ENCODE assay signal across 25 cellular contexts in genomic region chr3:23961064-23961463, GRCh38. TPM values are rescaled to one million over a fixed set of nuclear protein-coding genes. Genes with fewer than 3 reads are reported as not detected.
DNase-seq lines count a peak whose midpoint lies in the region; ATAC-seq and TF ChIP-seq lines count a peak whose summit lies in the region.
"Had no signal": no experiment of that assay in that cellular context is flagged by ENCODE, and none has a peak within 500 bp of the region (broad histone marks: within the 10 kb centered on the region; RNA-seq: fewer than 3 reads in every experiment).

No MANE protein-coding gene starts in this region.

- DNase-seq in mammary epithelial cell (peak; percentile 80), MCF 10A (ENCODE audit: unreplicated experiment) (no peak), chondrocyte (ENCODE audit: low spot score) (no peak), kidney tubule cell (ENCODE audit: low spot score) (peak; percentile 59), Karpas-422 (no peak), NCI-H128 (lab: John Stamatoyannopoulos, UW; ENCODE audit: unreplicated experiment) (no peak)
- DNase-seq: ACHN; activated B cell treated with CpG ODN at 0.5 μM for 24 hours; activated CD4-positive, alpha-beta T cell treated with anti-CD3 and anti-CD28 coated beads, Interleukin-2, amount 50 U/mL, for 1 hour; activated CD8-positive, alpha-beta memory T cell treated with anti-CD3 and anti-CD28 coated beads, Interleukin-2, amount 10 ng/mL, durations not matched to agents 7 days and 5 days; activated naive CD4-positive, alpha-beta T cell treated with anti-CD3 and anti-CD28 coated beads for 36 hours; adrenal gland; erythroblast; mesenchymal stem cell; NCI-H1092; NCI-H345; PC-9; SHP77 had no signal

- no peak overlapping the region for H2AFZ ChIP-seq in mammary epithelial cell (ENCODE audit: low read depth, low read length)
- H2AFZ ChIP-seq in Karpas-422 (ENCODE audit: low read length) = no peak overlapping the region
- H2AFZ ChIP-seq: PC-9 had no signal

- no peaks in the 10 kb centered on the region for H3K27me3 ChIP-seq in mammary epithelial cell (ENCODE audit: insufficient read depth, low read length)
- H3K27me3 ChIP-seq in Karpas-422 (ENCODE audit: low read length) = no peaks in the 10 kb centered on the region
- H3K27me3 ChIP-seq: adrenal gland had no signal

- intact Hi-C loops in mammary epithelial cell (cut with micrococcal nuclease) = no loop called here
- intact Hi-C loops in MCF 10A (cut with micrococcal nuclease) = no loop called here

- H3K27ac Mint-ChIP-seq in MCF 10A (ENCODE audit: low read depth, unreplicated experiment) = no peak overlapping the region
- H3K27ac Mint-ChIP-seq in chondrocyte (ENCODE audit: unreplicated experiment) = peak overlapping the region; percentile 8
- H3K27ac Mint-ChIP-seq: activated B cell treated with CpG ODN at 0.5 μM for 24 hours; activated CD8-positive, alpha-beta memory T cell treated with anti-CD3 and anti-CD28 coated beads, Interleukin-2, amount 10 ng/mL, durations not matched to agents 7 days and 5 days; activated naive CD4-positive, alpha-beta T cell treated with anti-CD3 and anti-CD28 coated beads for 36 hours; activated T-helper 1 cell treated with anti-CD3 and anti-CD28 coated beads, Interleukin-12 subunit alpha, Interleukin-12 subunit beta, Interleukin-2, Interleukin-4 antibody, amounts not matched to agents 30 ng/mL and 10 ng/mL and 1 ng/mL, durations not matched to agents 14 hours and 24 hours and 36 hours; brain; stimulated activated naive CD8-positive, alpha-beta T cell treated with anti-CD3 and anti-CD28 coated beads, Interleukin-15, Interleukin-2, amounts not matched to agents 100 ng/mL and 50 ng/mL, for 24 hours had no signal

- H3K4me1 ChIP-seq in mammary epithelial cell (ENCODE audit: insufficient read depth, low read length) = peaks cover 23% of the 10 kb centered on the region
- H3K4me1 ChIP-seq in Karpas-422 (ENCODE audit: low read length) = no peaks in the 10 kb centered on the region
- H3K4me1 ChIP-seq: prostate gland had no signal

- CTCF ChIA-PET in mammary epithelial cell (lab: Charles Lee; ENCODE audit: low non-redundant PET) = no interaction called here
- CTCF ChIA-PET in MCF 10A (lab: Yijun Ruan, JAX) = interaction anchor here (0.6 to 0.7 kb wide), 3 partner anchors 173 to 719 kb away, joined by 3 to 7 read pairs (median 4); no protein-coding TSS in a partner anchor

- H3K36me3 ChIP-seq in mammary epithelial cell (ENCODE audit: insufficient read depth, low read length) (peaks cover 5% of the 10 kb centered on the region), Karpas-422 (ENCODE audit: insufficient read depth, low read length) (no peaks in the 10 kb centered on the region)
- H3K36me3 ChIP-seq: prostate gland had no signal

- no peak overlapping the region for H3K4me3 Mint-ChIP-seq in MCF 10A (ENCODE audit: unreplicated experiment)
- no peak overlapping the region for H3K4me3 Mint-ChIP-seq in chondrocyte (ENCODE audit: unreplicated experiment)
- H3K4me3 Mint-ChIP-seq: activated B cell treated with CpG ODN at 0.5 μM for 24 hours; activated CD8-positive, alpha-beta memory T cell treated with anti-CD3 and anti-CD28 coated beads, Interleukin-2, amount 10 ng/mL, durations not matched to agents 7 days and 5 days; activated naive CD4-positive, alpha-beta T cell treated with anti-CD3 and anti-CD28 coated beads for 36 hours; activated T-helper 1 cell treated with anti-CD3 and anti-CD28 coated beads, Interleukin-12 subunit alpha, Interleukin-12 subunit beta, Interleukin-2, Interleukin-4 antibody, amounts not matched to agents 30 ng/mL and 10 ng/mL and 1 ng/mL, durations not matched to agents 14 hours and 24 hours and 36 hours; brain; stimulated activated naive CD8-positive, alpha-beta T cell treated with anti-CD3 and anti-CD28 coated beads, Interleukin-15, Interleukin-2, amounts not matched to agents 100 ng/mL and 50 ng/mL, for 24 hours had no signal

- BruUV-seq in mammary epithelial cell (replicated peaks; lab: Mats Ljungman, UMichigan) = no TSS peak
- no TSS peak for BruUV-seq in MCF 10A (replicated peaks; lab: Mats Ljungman, UMichigan)

- peaks cover 19% of the 10 kb centered on the region for H3K79me2 ChIP-seq in mammary epithelial cell (ENCODE audit: insufficient read depth, low read length)
- H3K79me2 ChIP-seq in Karpas-422 (ENCODE audit: low read length) = no peaks in the 10 kb centered on the region

- H3K27ac ChIP-seq in mammary epithelial cell (ENCODE audit: insufficient read depth, low read depth, low read length) (peak overlapping the region; percentile 18), Karpas-422 (ENCODE audit: low read length) (no peak overlapping the region)
- H3K27ac ChIP-seq: adrenal gland, PC-9, prostate gland, thoracic aorta had no signal

- no peaks in the 10 kb centered on the region for H3K9me2 ChIP-seq in Karpas-422 (replicated peaks; ENCODE audit: insufficient read depth, low read length)

- H3K9me3 ChIP-seq in mammary epithelial cell (replicated peaks; ENCODE audit: insufficient read depth, low read length) = no peaks in the 10 kb centered on the region
- H3K9me3 ChIP-seq in Karpas-422 (ENCODE audit: low read length) = no peaks in the 10 kb centered on the region
- H3K9me3 ChIP-seq: adrenal gland, prostate gland, thoracic aorta had no signal

- H3K9me3 Mint-ChIP-seq in MCF 10A (ENCODE audit: unreplicated experiment) = no peaks in the 10 kb centered on the region
- H3K9me3 Mint-ChIP-seq in chondrocyte (ENCODE audit: low read depth) = no peaks in the 10 kb centered on the region
- H3K9me3 Mint-ChIP-seq: activated B cell treated with CpG ODN at 0.5 μM for 24 hours; activated naive CD4-positive, alpha-beta T cell treated with anti-CD3 and anti-CD28 coated beads for 36 hours; activated T-helper 1 cell treated with anti-CD3 and anti-CD28 coated beads, Interleukin-12 subunit alpha, Interleukin-12 subunit beta, Interleukin-2, Interleukin-4 antibody, amounts not matched to agents 30 ng/mL and 10 ng/mL and 1 ng/mL, durations not matched to agents 14 hours and 24 hours and 36 hours; brain; stimulated activated naive CD8-positive, alpha-beta T cell treated with anti-CD3 and anti-CD28 coated beads, Interleukin-15, Interleukin-2, amounts not matched to agents 100 ng/mL and 50 ng/mL, for 24 hours had no signal

- no peak for ATAC-seq in GM21528 (IDR thresholded peaks at IDR 0.05; ENCODE audit: low FRiP score, unreplicated experiment)
- ATAC-seq: activated CD8-positive, alpha-beta memory T cell treated with anti-CD3 and anti-CD28 coated beads, Interleukin-2, amount 10 ng/mL, durations not matched to agents 7 days and 5 days; HepG2 had no signal

- no peaks in the 10 kb centered on the region for H4K20me1 ChIP-seq in mammary epithelial cell (ENCODE audit: insufficient read depth, low read length)
- no peaks in the 10 kb centered on the region for H4K20me1 ChIP-seq in Karpas-422 (ENCODE audit: insufficient read depth, low read depth, low read length)

- POLR2A ChIA-PET in MCF 10A (lab: Yijun Ruan, JAX) = interaction anchor here (0.6 to 6.5 kb wide), 5 partner anchors 12 to 726 kb away, joined by 3 to 112 read pairs (median 3); partner anchors contain the start of genes NKIRAS1 and RPL15

- dilution Hi-C loops in mammary epithelial cell (cut with HindIII; ENCODE audit: low sequenced_read_pairs) = no loop called here

- H3K4me2 ChIP-seq in mammary epithelial cell (ENCODE audit: insufficient read depth, low read depth, low read length) (no peak overlapping the region), Karpas-422 (ENCODE audit: low read depth, low read length, poor library complexity, severe bottlenecking) (no peak overlapping the region)
- H3K4me2 ChIP-seq: PC-9 had no signal

- in situ Hi-C loops in mammary epithelial cell (cut with MboI; ENCODE audit: low sequenced_read_pairs in 2 of 2) = no loop called here

- H3K4me1 Mint-ChIP-seq in MCF 10A (ENCODE audit: insufficient read depth, unreplicated experiment) (peaks cover 20% of the 10 kb centered on the region), chondrocyte (ENCODE audit: low read depth) (peaks cover 41% of the 10 kb centered on the region)
- H3K4me1 Mint-ChIP-seq: activated B cell treated with CpG ODN at 0.5 μM for 24 hours had no signal

- H3K9ac ChIP-seq in mammary epithelial cell (ENCODE audit: insufficient read depth, low read length) = no peak overlapping the region
- no peak overlapping the region for H3K9ac ChIP-seq in Karpas-422 (ENCODE audit: low read length)

- H3K4me3 ChIP-seq in mammary epithelial cell (replicated peaks in 1 of 3; ENCODE audit: insufficient read depth in 1 of 3, low read depth in 2 of 3, low read length in 3 of 3) (no peak overlapping the region), Karpas-422 (ENCODE audit: low read length) (no peak overlapping the region)
- H3K4me3 ChIP-seq: adrenal gland, PC-9, prostate gland, thoracic aorta had no signal

- TF ChIP-seq CTCF in mammary epithelial cell (conservative IDR thresholded peaks at IDR 0.05 in 1 of 2, IDR thresholded peaks at IDR 0.05 in 1 of 2; ENCODE audit: extremely low read depth in 1 of 2, insufficient read depth in 1 of 2, low read depth in 1 of 2, low read length in 2 of 2) (no peak), MCF 10A (IDR thresholded peaks at IDR 0.05; ENCODE audit: unreplicated experiment) (no peak), chondrocyte (IDR thresholded peaks at IDR 0.05) (no peak)

- H3K27me3 Mint-ChIP-seq in MCF 10A (ENCODE audit: insufficient read depth, unreplicated experiment) (no peaks in the 10 kb centered on the region), chondrocyte (ENCODE audit: low read depth) (no peaks in the 10 kb centered on the region)
- H3K27me3 Mint-ChIP-seq: activated B cell treated with CpG ODN at 0.5 μM for 24 hours; activated CD8-positive, alpha-beta memory T cell treated with anti-CD3 and anti-CD28 coated beads, Interleukin-2, amount 10 ng/mL, durations not matched to agents 7 days and 5 days; stimulated activated naive CD8-positive, alpha-beta T cell treated with anti-CD3 and anti-CD28 coated beads, Interleukin-15, Interleukin-2, amounts not matched to agents 100 ng/mL and 50 ng/mL, for 24 hours had no signal

- H3K36me3 Mint-ChIP-seq in MCF 10A (ENCODE audit: insufficient read depth, unreplicated experiment) (peaks cover 48% of the 10 kb centered on the region), chondrocyte (ENCODE audit: low read depth) (peaks cover 14% of the 10 kb centered on the region)

RNA-seq across cellular contexts. Expression of gene NR1D2, which starts 16.0 kb away (rescaled TPM):
- 10 to 100 TPM; 10.5 to 16.8 TPM for total RNA-seq in mammary epithelial cell
- 6.1 TPM for polyA plus RNA-seq in mammary epithelial cell
- polyA minus RNA-seq in mammary epithelial cell = 3.4 TPM
- total RNA-seq in MCF 10A (2022) = 19.4 and 21.9 TPM in 2 replicates
- 14.7 to 19.8 TPM (median 19.6 TPM) in 3 replicates for total RNA-seq in chondrocyte
- total RNA-seq in Karpas-422 (2014; rRNA removed; shearing (Covaris generic); ENCODE audit: low replicate concordance) = 8.3 and 12.8 TPM in 2 replicates

RNA-seq across cellular contexts. Expression of gene RPL15, which starts 44.1 kb away (rescaled TPM):
- 1,000 to 10,000 TPM; 1,624 to 2,052 TPM for total RNA-seq in mammary epithelial cell
- 4,169 TPM for polyA plus RNA-seq in mammary epithelial cell
- polyA minus RNA-seq in mammary epithelial cell = 867 TPM
- 2,310 and 2,617 TPM in 2 replicates for total RNA-seq in MCF 10A (2022)
- 1,295 to 1,411 TPM (median 1,362 TPM) in 3 replicates for total RNA-seq in chondrocyte
- 2,950 and 2,991 TPM in 2 replicates for total RNA-seq in Karpas-422 (2014; rRNA removed; shearing (Covaris generic); ENCODE audit: low replicate concordance)

RNA-seq across cellular contexts. Expression of gene NKIRAS1, which starts 44.3 kb away (rescaled TPM):
- 1 to 10 TPM; 7.3 to 8.8 TPM for total RNA-seq in mammary epithelial cell
- polyA plus RNA-seq in mammary epithelial cell = 5.2 TPM
- polyA minus RNA-seq in mammary epithelial cell = 11.9 TPM
- total RNA-seq in MCF 10A (2022) = 6.8 and 9.7 TPM in 2 replicates
- 13.2 to 15.5 TPM (median 13.6 TPM) in 3 replicates for total RNA-seq in chondrocyte
- 0.97 and 3.5 TPM in 2 replicates for total RNA-seq in Karpas-422 (2014; rRNA removed; shearing (Covaris generic); ENCODE audit: low replicate concordance)

Comparison
In these comparisons a context has a peak if more than half of its experiments do, and no peak if none do; other contexts are left out.
1. DNase-seq: peak in mammary epithelial cell (single experiment) and kidney tubule cell (single experiment); none in MCF 10A (single experiment), chondrocyte (single experiment), Karpas-422 (single experiment) and NCI-H128 (single experiment).